In genomic region chr1:175933801-175934200, GRCh38 we compare ENCODE assay signal across 20 cellular contexts.
A peak's percentile ranks its signal among the peaks of the same experiment; 100 is the strongest.
DNase-seq lines count a peak whose midpoint lies in the region; ATAC-seq and TF ChIP-seq lines count a peak whose summit lies in the region.
"Had no signal": no experiment of that assay in that cellular context is flagged by ENCODE, and none has a peak within 500 bp of the region (broad histone marks: within the 10 kb centered on the region; RNA-seq: fewer than 3 reads in every experiment).

No MANE protein-coding gene starts in this region.

- ATAC-seq in left ventricle myocardium superior (peak; percentile 53), left cardiac atrium (no peak), thoracic aorta (ENCODE audit: insufficient number of reproducible peaks, low FRiP score, low read depth) (peak; percentile 37), GM21447 (IDR thresholded peaks at IDR 0.05; ENCODE audit: unreplicated experiment) (no peak)
- ATAC-seq: naive thymus-derived CD8-positive, alpha-beta T cell had no signal

- no peak overlapping the region for H3K4me3 ChIP-seq in NT2/D1 (ENCODE audit: insufficient read length, low read depth)
- H3K4me3 ChIP-seq in fibroblast of mammary gland (ENCODE audit: control insufficient read depth, low read depth, low read length) = no peak overlapping the region
- H3K4me3 ChIP-seq in thoracic aorta = no peak overlapping the region
- H3K4me3 ChIP-seq: thyroid gland had no signal

- H3K36me3 ChIP-seq in NT2/D1 (ENCODE audit: insufficient read depth, insufficient read length, low read length) (no peaks in the 10 kb centered on the region), thoracic aorta (no peaks in the 10 kb centered on the region)
- H3K36me3 ChIP-seq: thyroid gland had no signal

- no peak for DNase-seq in left ventricle myocardium superior
- DNase-seq in left cardiac atrium = no peak
- DNase-seq in NT2/D1 (ENCODE audit: low read depth, low spot score) = peak; percentile 73
- peak; percentile 16 for DNase-seq in fibroblast of mammary gland (ENCODE audit: low read depth)
- DNase-seq in thoracic aorta (ENCODE audit: low spot score) = no peak
- DNase-seq in KG1 (lab: John Stamatoyannopoulos, UW) = no peak
- DNase-seq in activated CD4-positive, alpha-beta T cell treated with anti-CD3 and anti-CD28 coated beads, Interleukin-2, amount 50 U/mL, for 48 hours = no peak
- DNase-seq: activated CD4-positive, CD25-positive, alpha-beta regulatory T cell; activated naive CD8-positive, alpha-beta T cell treated with anti-CD3 and anti-CD28 coated beads for 36 hours; caudate nucleus; effector CD4-positive, alpha-beta T cell; GF-D8; GOT3; KBM-7; naive thymus-derived CD8-positive, alpha-beta T cell; NCI-H1417; thyroid gland had no signal

- H3K9me3 ChIP-seq in NT2/D1 (ENCODE audit: insufficient read depth, low read length) (peaks cover 14% of the 10 kb centered on the region; the same call in 1 of the 2 replicates), thoracic aorta (no peaks in the 10 kb centered on the region)
- H3K9me3 ChIP-seq: Caco-2, thyroid gland had no signal

- peak overlapping the region in 1 of 2 donors; percentile 0 for H3K27ac ChIP-seq in thoracic aorta
- H3K27ac ChIP-seq: HL-60, thyroid gland had no signal

- H3K4me1 ChIP-seq in NT2/D1 (ENCODE audit: insufficient read depth, insufficient read length) (no peaks in the 10 kb centered on the region), thoracic aorta (ENCODE audit: control insufficient read depth in 1 of 2, low read depth in 2 of 2) (peaks cover 25 to 47% of the 10 kb centered on the region in 2 donors)
- H3K4me1 ChIP-seq: Caco-2, thyroid gland had no signal

- no peak overlapping the region for H3K9ac ChIP-seq in NT2/D1 (ENCODE audit: insufficient read length, low read depth)

- intact Hi-C loops in left ventricle myocardium superior (cut with micrococcal nuclease) (no loop called here), left cardiac atrium (cut with DNase I) (no loop called here)

- TF ChIP-seq CTCF in fibroblast of mammary gland (conservative IDR thresholded peaks at IDR 0.05; ENCODE audit: control insufficient read depth, insufficient read depth, low read depth, low read length) (no peak), thoracic aorta (IDR thresholded peaks at IDR 0.05) (no peak)

- H3K27me3 ChIP-seq in NT2/D1 (ENCODE audit: insufficient read depth, insufficient read length) (no peaks in the 10 kb centered on the region), thoracic aorta (replicated peaks; ENCODE audit: insufficient read depth) (no peaks in the 10 kb centered on the region)
- H3K27me3 ChIP-seq: thyroid gland had no signal

Comparison
In these comparisons a context has a peak if more than half of its experiments do, and no peak if none do; other contexts are left out.
1. ATAC-seq: peak in left ventricle myocardium superior (single experiment) and thoracic aorta (single experiment); none in left cardiac atrium (0 of 2) and GM21447 (single experiment).
2. DNase-seq: peak in NT2/D1 (single experiment) and fibroblast of mammary gland (single experiment); none in left ventricle myocardium superior (single experiment), left cardiac atrium (single experiment), thoracic aorta (single experiment), KG1 (single experiment) and activated CD4-positive, alpha-beta T cell treated with anti-CD3 and anti-CD28 coated beads, Interleukin-2, amount 50 U/mL, for 48 hours (0 of 2).